Comparison of ENCODE assay signal across 9 cellular contexts in genomic region chr5:144598451-144599068, GRCh38.
DNase-seq lines count a peak whose midpoint lies in the region; ATAC-seq and TF ChIP-seq lines count a peak whose summit lies in the region.
"Had no signal": no experiment of that assay in that cellular context is flagged by ENCODE, and none has a peak within 500 bp of the region (broad histone marks: within the 10 kb centered on the region; RNA-seq: fewer than 3 reads in every experiment).

No MANE protein-coding gene starts in this region.

- no peaks in the 10 kb centered on the region for H3K4me1 ChIP-seq in H9 (ENCODE audit: insufficient read depth, low read length)
- H3K4me1 ChIP-seq in right atrium auricular region = no peaks in the 10 kb centered on the region
- no peaks in the 10 kb centered on the region for H3K4me1 ChIP-seq in spleen
- H3K4me1 ChIP-seq in OCI-LY7 (ENCODE audit: insufficient read depth, low read length, poor library complexity, severe bottlenecking) = no peaks in the 10 kb centered on the region

- peak; percentile 39 for DNase-seq in H9
- peak; percentile 90 for DNase-seq in NCI-H748 treated with DMSO at 0.1 percent for 48 hours (lab: John Stamatoyannopoulos, UW)
- no peak for DNase-seq in right atrium auricular region (ENCODE audit: low spot score)
- peak; percentile 66 for DNase-seq in spleen
- DNase-seq in KBM-7 = no peak
- DNase-seq in OCI-LY7 (ENCODE audit: low spot score) = no peak
- DNase-seq in stimulated activated effector memory CD8-positive, alpha-beta T cell treated with anti-CD3 and anti-CD28 coated beads, Interleukin-12 subunit alpha, Interleukin-12 subunit beta, amount 100 ng/mL, for 72 hours (ENCODE audit: low spot score in 2 of 2) = no peak

- no peak overlapping the region for H2BK5ac ChIP-seq in H9 (ENCODE audit: insufficient read length, low read length)

- H3K27me3 Mint-ChIP-seq in H9 (ENCODE audit: low read depth) = no peaks in the 10 kb centered on the region; the same call in none of the 2 replicates

- H3K4me2 ChIP-seq in H9 (ENCODE audit: insufficient read depth, insufficient read length, low read length) (no peak overlapping the region), OCI-LY7 (ENCODE audit: low read length) (no peak overlapping the region)

- peaks cover 0 to 6% of the 10 kb centered on the region in 2 experiments; a peak in 2 of 5 replicates for H3K9me3 Mint-ChIP-seq in H9
- H3K9me3 Mint-ChIP-seq in stimulated activated effector memory CD8-positive, alpha-beta T cell treated with anti-CD3 and anti-CD28 coated beads, Interleukin-12 subunit alpha, Interleukin-12 subunit beta, amount 100 ng/mL, for 72 hours = peaks cover 3% of the 10 kb centered on the region

- no peak overlapping the region for H3K18ac ChIP-seq in H9 (ENCODE audit: insufficient read length, low read depth, low read length)

- H3K9me3 ChIP-seq in H9 (ENCODE audit: control insufficient read depth, low read depth, low read length) = no peaks in the 10 kb centered on the region
- no peaks in the 10 kb centered on the region for H3K9me3 ChIP-seq in right atrium auricular region
- H3K9me3 ChIP-seq in spleen = peaks cover 0 to 22% (median 0%) of the 10 kb centered on the region in 8 donors
- no peaks in the 10 kb centered on the region for H3K9me3 ChIP-seq in OCI-LY7 (ENCODE audit: low read length)
- H3K9me3 ChIP-seq: vagina had no signal

- H2AK5ac ChIP-seq in H9 (ENCODE audit: insufficient read length, low read length) = no peak overlapping the region

- H3K79me2 ChIP-seq in H9 (ENCODE audit: insufficient read depth, low read length) (no peaks in the 10 kb centered on the region), OCI-LY7 (ENCODE audit: insufficient read depth, low read depth, low read length) (no peaks in the 10 kb centered on the region)

- intact Hi-C loops in spleen (cut with DNase I; ENCODE audit: low total_unique reads) = no loop called here
- intact Hi-C loops in OCI-LY7 (cut with micrococcal nuclease; ENCODE audit: unreplicated experiment) = no loop called here

- TF ChIP-seq POLR2A in spleen (IDR thresholded peaks at IDR 0.05) = no peak

- no peaks in the 10 kb centered on the region for H3K36me3 ChIP-seq in right atrium auricular region
- no peaks in the 10 kb centered on the region for H3K36me3 ChIP-seq in spleen
- no peaks in the 10 kb centered on the region for H3K36me3 ChIP-seq in OCI-LY7 (ENCODE audit: insufficient read depth, low read length)
- H3K36me3 ChIP-seq: vagina had no signal

- in situ Hi-C loops in KBM-7 (cut with MboI; ENCODE audit: low pct_unique_long_range_greater_than_20kb, low sequenced_read_pairs) = no loop called here

- H3T11ph ChIP-seq in H9 (ENCODE audit: low read length) = no peak overlapping the region

- H3K23ac ChIP-seq in H9 (ENCODE audit: insufficient read length, low read depth, low read length) = no peak overlapping the region

- no peak overlapping the region for H3K9ac ChIP-seq in H9 (ENCODE audit: extremely low read depth, insufficient read length, low read length)

- no peak overlapping the region for H3K4me3 Mint-ChIP-seq in H9
- H3K4me3 Mint-ChIP-seq in stimulated activated effector memory CD8-positive, alpha-beta T cell treated with anti-CD3 and anti-CD28 coated beads, Interleukin-12 subunit alpha, Interleukin-12 subunit beta, amount 100 ng/mL, for 72 hours = no peak overlapping the region

- H2AFZ ChIP-seq in H9 (ENCODE audit: low read length) = no peak overlapping the region
- no peak overlapping the region for H2AFZ ChIP-seq in OCI-LY7 (ENCODE audit: low read length)

- no CpG with 5 or more reads among the region's 30 CpGs for WGBS in H9 (ENCODE audit: extremely low coverage, insufficient read length, low lambda C conversion rate)
- 12 to 49% (median 24%) methylated on average over 24 to 30 of the region's 30 CpGs for WGBS in spleen, 5 donors

- peak overlapping the region in 1 of 3 experiments; percentile 55; a peak in 1 of 7 replicates for H3K27ac Mint-ChIP-seq in H9
- no peak overlapping the region for H3K27ac Mint-ChIP-seq in stimulated activated effector memory CD8-positive, alpha-beta T cell treated with anti-CD3 and anti-CD28 coated beads, Interleukin-12 subunit alpha, Interleukin-12 subunit beta, amount 100 ng/mL, for 72 hours

- no peak overlapping the region for H4K5ac ChIP-seq in H9 (ENCODE audit: insufficient read length, low read depth, low read length)

- H3K9me2 ChIP-seq in OCI-LY7 (ENCODE audit: insufficient read depth, low read length) = no peaks in the 10 kb centered on the region

- no TSS peak for BruUV-seq in OCI-LY7 (replicated peaks; lab: Mats Ljungman, UMichigan)

- no peak overlapping the region for H2BK12ac ChIP-seq in H9 (ENCODE audit: insufficient read length, low read depth, low read length)

- no peaks in the 10 kb centered on the region for H3K27me3 ChIP-seq in H9 (ENCODE audit: insufficient read depth, low read length)
- no peaks in the 10 kb centered on the region for H3K27me3 ChIP-seq in right atrium auricular region
- H3K27me3 ChIP-seq in spleen (replicated peaks in 1 of 7) = peaks cover 0 to 15% (median 0%) of the 10 kb centered on the region in 7 donors
- H3K27me3 ChIP-seq: vagina had no signal

- H3K27ac ChIP-seq in H9 (ENCODE audit: insufficient read length, low read depth, low read length) (no peak overlapping the region), right atrium auricular region (peak overlapping the region in 1 of 2 donors; percentile 10), spleen (no peak overlapping the region), OCI-LY7 (ENCODE audit: low read depth, low read length, poor library complexity, severe bottlenecking) (no peak overlapping the region)
- H3K27ac ChIP-seq: vagina had no signal

- H3K4me3 ChIP-seq in right atrium auricular region (peak overlapping the region; percentile 30 to 36), spleen (peak overlapping the region in 1 of 8 donors; percentile 42), OCI-LY7 (ENCODE audit: low read depth, low read length, poor library complexity, severe bottlenecking) (no peak overlapping the region)
- H3K4me3 ChIP-seq: vagina had no signal

- no peak overlapping the region for H2BK15ac ChIP-seq in H9 (ENCODE audit: low read depth, low read length)

- H3K56ac ChIP-seq in H9 (ENCODE audit: insufficient read length, low read depth, low read length) = no peak overlapping the region

- H4K8ac ChIP-seq in H9 (replicated peaks; ENCODE audit: insufficient read length, low read depth, low read length) = no peak overlapping the region

- no peak for TF ChIP-seq CTCF in H9 (conservative IDR thresholded peaks at IDR 0.05)
- TF ChIP-seq CTCF in right atrium auricular region (IDR thresholded peaks at IDR 0.05) = no peak
- TF ChIP-seq CTCF in spleen (IDR thresholded peaks at IDR 0.05 in 8 of 11, conservative IDR thresholded peaks at IDR 0.05 in 3 of 11) = no peak
- no peak for TF ChIP-seq CTCF in OCI-LY7 (conservative IDR thresholded peaks at IDR 0.05; ENCODE audit: low read length)

- H2BK120ac ChIP-seq in H9 (ENCODE audit: low read depth, low read length, poor library complexity, severe bottlenecking) = no peak overlapping the region

- CTCF ChIA-PET in OCI-LY7 (lab: Charles Lee; ENCODE audit: unreplicated experiment) = no interaction called here

- ATAC-seq in GM19455 (IDR thresholded peaks at IDR 0.05; ENCODE audit: unreplicated experiment) = no peak
- no peak for ATAC-seq in stimulated activated effector memory CD8-positive, alpha-beta T cell treated with anti-CD3 and anti-CD28 coated beads, Interleukin-12 subunit alpha, Interleukin-12 subunit beta, amount 100 ng/mL, for 72 hours

- no peaks in the 10 kb centered on the region for H3K79me1 ChIP-seq in H9 (ENCODE audit: insufficient read depth, low read depth, low read length, poor library complexity, severe bottlenecking)

- H3K36me3 Mint-ChIP-seq in H9 (ENCODE audit: insufficient read depth in 1 of 3, low read depth in 3 of 3) = peaks cover 0 to 3% (median 0%) of the 10 kb centered on the region in 3 experiments; a peak in 2 of 7 replicates
- no peaks in the 10 kb centered on the region for H3K36me3 Mint-ChIP-seq in stimulated activated effector memory CD8-positive, alpha-beta T cell treated with anti-CD3 and anti-CD28 coated beads, Interleukin-12 subunit alpha, Interleukin-12 subunit beta, amount 100 ng/mL, for 72 hours

- H3K4me1 Mint-ChIP-seq in H9 = peaks cover 12 to 15% of the 10 kb centered on the region in 2 experiments
- no peaks in the 10 kb centered on the region for H3K4me1 Mint-ChIP-seq in stimulated activated effector memory CD8-positive, alpha-beta T cell treated with anti-CD3 and anti-CD28 coated beads, Interleukin-12 subunit alpha, Interleukin-12 subunit beta, amount 100 ng/mL, for 72 hours

- H3K23me2 ChIP-seq in H9 (ENCODE audit: insufficient read length, low read depth, low read length, poor library complexity, severe bottlenecking) = no peaks in the 10 kb centered on the region

- H4K20me1 ChIP-seq in H9 (ENCODE audit: control insufficient read depth, insufficient read depth, insufficient read length) (no peaks in the 10 kb centered on the region), OCI-LY7 (ENCODE audit: insufficient read depth, low read length) (no peaks in the 10 kb centered on the region)

- no peak overlapping the region for H3K14ac ChIP-seq in H9 (ENCODE audit: insufficient read depth, low read length)

- POLR2A ChIA-PET in OCI-LY7 (lab: Charles Lee) = interaction anchor here (0.7 kb wide), 2 partner anchors 14 to 589 kb away, joined by 4 to 5 read pairs; no protein-coding TSS in a partner anchor

- no peak overlapping the region for H2BK20ac ChIP-seq in H9 (ENCODE audit: low read depth, low read length, poor library complexity, severe bottlenecking)

- no peak overlapping the region for H4K91ac ChIP-seq in H9 (ENCODE audit: insufficient read length, low read depth, low read length)

- no peak overlapping the region for H3K4ac ChIP-seq in H9 (ENCODE audit: low read depth, low read length)

Comparison
In these comparisons a context has a peak if more than half of its experiments do, and no peak if none do; other contexts are left out.
1. DNase-seq: peak in H9 (single experiment), NCI-H748 treated with DMSO at 0.1 percent for 48 hours (single experiment) and spleen (single experiment); none in right atrium auricular region (single experiment), KBM-7 (single experiment), OCI-LY7 (single experiment) and stimulated activated effector memory CD8-positive, alpha-beta T cell treated with anti-CD3 and anti-CD28 coated beads, Interleukin-12 subunit alpha, Interleukin-12 subunit beta, amount 100 ng/mL, for 72 hours (0 of 2).